ENCODE assay signal across 9 cellular contexts in the genomic region with DNA sequence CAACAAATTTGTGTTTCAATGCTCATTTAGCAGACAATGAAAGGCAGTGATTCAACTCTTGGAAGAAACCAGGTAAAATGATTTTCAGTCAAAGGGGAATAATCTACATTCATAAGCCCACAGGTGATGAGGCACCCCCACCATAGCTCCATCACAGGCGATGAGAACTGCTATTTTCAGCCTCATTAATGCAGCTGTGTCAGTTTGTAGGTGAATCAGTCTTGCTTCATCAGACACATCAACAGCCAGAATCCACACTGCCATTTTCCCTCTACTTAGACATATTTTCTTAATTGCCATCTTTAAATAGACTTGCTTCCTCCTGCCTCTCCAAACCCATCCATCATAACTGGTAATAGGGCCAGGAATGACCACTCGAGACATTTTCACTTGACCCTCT.
"Had no signal": no experiment of that assay in that cellular context is flagged by ENCODE, and none has a peak within 500 bp of the region (broad histone marks: within the 10 kb centered on the region; RNA-seq: fewer than 3 reads in every experiment).

No MANE protein-coding gene starts in this region.

- H3K9me3 ChIP-seq: HAP-1 had no signal

- H3K4me3 ChIP-seq: GM23248, HAP-1, K562 had no signal

- H3K4me1 ChIP-seq: HAP-1 had no signal

- H3K27ac ChIP-seq: GM23248 had no signal

- H3K9ac ChIP-seq: GM23248 had no signal

- H3K36me3 ChIP-seq: HAP-1 had no signal

- DNase-seq: GM23248, GOT3, H7, HFFc6, IMR-90, KG1 had no signal

- ATAC-seq: HCT116, K562 had no signal
